26 cellular contexts compared by ENCODE assay signal in the genomic region with DNA sequence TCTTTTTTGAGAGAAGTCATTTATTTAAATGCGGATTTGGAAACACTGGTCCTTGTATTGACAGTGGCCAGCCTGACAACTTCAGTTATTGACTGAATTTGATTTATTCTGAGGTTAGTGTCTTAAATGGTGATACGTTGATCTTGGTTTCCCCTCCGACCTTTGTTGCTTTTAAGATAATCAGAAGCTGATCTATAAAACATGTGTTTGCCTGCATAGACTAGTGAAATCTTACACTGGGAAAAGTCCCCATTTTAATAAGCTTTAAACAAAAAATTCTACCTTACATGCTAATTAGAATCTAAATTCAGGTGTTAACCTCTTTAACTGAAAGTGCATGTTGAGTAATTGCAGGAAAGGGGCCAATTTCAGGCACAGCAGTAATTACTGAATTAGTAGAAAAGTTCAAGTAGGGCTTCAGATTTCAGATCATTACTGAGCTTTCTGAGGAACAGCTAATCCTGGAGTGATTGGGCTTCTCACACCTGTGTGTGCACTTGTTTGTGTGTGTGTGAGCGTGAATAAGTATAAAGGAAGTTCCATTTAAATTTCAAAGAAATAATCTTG.
DNase-seq lines count a peak whose midpoint lies in the region; ATAC-seq, FAIRE-seq and TF ChIP-seq lines count a peak whose summit lies in the region.
"Had no signal": no experiment of that assay in that cellular context is flagged by ENCODE, and none has a peak within 500 bp of the region (broad histone marks: within the 10 kb centered on the region; RNA-seq: fewer than 3 reads in every experiment).

No MANE protein-coding gene starts in this region.

- H3K9me3 ChIP-seq in right cardiac atrium (ENCODE audit: control insufficient read depth, low read length): no peaks in the 10 kb centered on the region
- H3K9me3 ChIP-seq in neuronal stem cell (replicated peaks in 1 of 2; ENCODE audit: control insufficient read depth in 2 of 2, insufficient read depth in 1 of 2, low read depth in 1 of 2, low read length in 2 of 2): no peaks in the 10 kb centered on the region
- H3K9me3 ChIP-seq in esophagus muscularis mucosa: no peaks in the 10 kb centered on the region
- H3K9me3 ChIP-seq: A549, BE2C, sigmoid colon, suprapubic skin had no signal

- H2BK12ac ChIP-seq in neuronal stem cell (ENCODE audit: low read length): no peak overlapping the region

- H2BK5ac ChIP-seq in neuronal stem cell (ENCODE audit: low read length): no peak overlapping the region

- H3K27ac ChIP-seq in right cardiac atrium (ENCODE audit: low read length): no peak overlapping the region
- no peak overlapping the region for H3K27ac ChIP-seq in neuronal stem cell (replicated peaks; ENCODE audit: low read length)
- H3K27ac ChIP-seq in esophagus muscularis mucosa (replicated peaks in 1 of 4): no peak overlapping the region
- H3K27ac ChIP-seq: A549, coronary artery, sigmoid colon, suprapubic skin had no signal

- H3K4me2 ChIP-seq in neuronal stem cell (ENCODE audit: insufficient read depth, low read length, poor library complexity, severe bottlenecking): no peak overlapping the region
- H3K4me2 ChIP-seq: A549 had no signal

- H3K14ac ChIP-seq in neuronal stem cell (ENCODE audit: low read length): no peak overlapping the region

- H3K4me3 ChIP-seq in GM06990 (replicated peaks; ENCODE audit: low read depth, low read length) (no peak overlapping the region), right cardiac atrium (ENCODE audit: low read length) (no peak overlapping the region), neuronal stem cell (ENCODE audit: low read length in 2 of 2) (no peak overlapping the region), esophagus muscularis mucosa (no peak overlapping the region)
- H3K4me3 ChIP-seq: A549, coronary artery, sigmoid colon, suprapubic skin had no signal

- H3K36me3 ChIP-seq in GM06990 (ENCODE audit: control insufficient read depth, insufficient read depth, low read length) (no peaks in the 10 kb centered on the region), neuronal stem cell (replicated peaks in 1 of 2; ENCODE audit: control insufficient read depth in 2 of 2, insufficient read depth in 2 of 2, low read length in 2 of 2) (no peaks in the 10 kb centered on the region), esophagus muscularis mucosa (no peaks in the 10 kb centered on the region)
- H3K36me3 ChIP-seq: BE2C, sigmoid colon, suprapubic skin had no signal

- no peak overlapping the region for H3K4ac ChIP-seq in neuronal stem cell (ENCODE audit: low read length)

- ATAC-seq in GM19395 (IDR thresholded peaks at IDR 0.05; ENCODE audit: unreplicated experiment) (peak; percentile 40), HG03025 (IDR thresholded peaks at IDR 0.05; ENCODE audit: low FRiP score, unreplicated experiment) (peak; percentile 41), right cardiac atrium (no peak)
- ATAC-seq: A549; activated CD4-positive, alpha-beta T cell treated with anti-CD3 and anti-CD28 coated beads for 36 hours; Panc1; T-cell had no signal

- no peaks in the 10 kb centered on the region for H3K79me1 ChIP-seq in neuronal stem cell (ENCODE audit: low read depth, low read length)

- H2AK5ac ChIP-seq in neuronal stem cell (ENCODE audit: low read depth, low read length): no peak overlapping the region

- WGBS in right cardiac atrium: 84% methylated on average over 4 of the region's 4 CpGs
- WGBS in neuronal stem cell (ENCODE audit: extremely low coverage in 2 of 2, insufficient read length in 2 of 2, insufficient replicate concordance in 1 of 2), 2 donors: no CpG with 5 or more reads among the region's 4 CpGs
- 86% methylated on average over 4 of the region's 4 CpGs for WGBS in esophagus muscularis mucosa

- H3K23ac ChIP-seq in neuronal stem cell (ENCODE audit: low read depth, low read length, poor library complexity): no peak overlapping the region

- TF ChIP-seq CTCF in GM06990 (IDR thresholded peaks at IDR 0.05; ENCODE audit: insufficient read depth, low read length, poor library complexity, severe bottlenecking): no peak
- TF ChIP-seq CTCF in esophagus muscularis mucosa (IDR thresholded peaks at IDR 0.05): no peak

- H3K18ac ChIP-seq in neuronal stem cell (ENCODE audit: low read length): no peak overlapping the region

- no peak for TF ChIP-seq EP300 in esophagus muscularis mucosa (IDR thresholded peaks at IDR 0.05)

- H2BK15ac ChIP-seq in neuronal stem cell (ENCODE audit: low read length): no peak overlapping the region

- H2BK120ac ChIP-seq in neuronal stem cell (ENCODE audit: low read depth, low read length): no peak overlapping the region

- FAIRE-seq in HTR-8/SVneo (lab: Jason Lieb, UNC): no peak
- FAIRE-seq: A549, bronchial epithelial cell had no signal

- no peak overlapping the region for H4K91ac ChIP-seq in neuronal stem cell (ENCODE audit: low read depth, low read length, poor library complexity)

- H3K27me3 ChIP-seq in GM06990 (replicated peaks; ENCODE audit: control insufficient read depth, insufficient read depth, low read length) (no peaks in the 10 kb centered on the region), right cardiac atrium (ENCODE audit: control insufficient read depth, insufficient read depth) (no peaks in the 10 kb centered on the region), neuronal stem cell (ENCODE audit: control insufficient read depth in 3 of 3, insufficient read depth in 3 of 3, low read depth in 1 of 3, low read length in 3 of 3) (no peaks in the 10 kb centered on the region), esophagus muscularis mucosa (no peaks in the 10 kb centered on the region)
- H3K27me3 ChIP-seq: BE2C, sigmoid colon, suprapubic skin had no signal

- no peaks in the 10 kb centered on the region for H3K4me1 ChIP-seq in right cardiac atrium (ENCODE audit: control insufficient read depth, insufficient read depth, low read length)
- H3K4me1 ChIP-seq in neuronal stem cell (ENCODE audit: control insufficient read depth in 2 of 2, insufficient read depth in 1 of 2, low read depth in 1 of 2, low read length in 2 of 2): peaks cover 0 to 2% of the 10 kb centered on the region in 2 donors
- no peaks in the 10 kb centered on the region for H3K4me1 ChIP-seq in esophagus muscularis mucosa
- H3K4me1 ChIP-seq: A549, sigmoid colon, suprapubic skin had no signal

- no peak overlapping the region for H4K8ac ChIP-seq in neuronal stem cell (ENCODE audit: low read depth, low read length)

- TF ChIP-seq POLR2A in esophagus muscularis mucosa (IDR thresholded peaks at IDR 0.05; ENCODE audit: low read depth): no peak

- DNase-seq in GM06990 (ENCODE audit: extremely low read depth, insufficient read length) (peak; percentile 77), NCI-H2171 (lab: John Stamatoyannopoulos, UW) (peak; percentile 5), right cardiac atrium (no peak), neuronal stem cell (ENCODE audit: low spot score) (no peak), esophagus muscularis mucosa (ENCODE audit: extremely low spot score) (no peak), HTR-8/SVneo (ENCODE audit: insufficient read length, low spot score) (no peak)
- DNase-seq: activated CD4-positive, alpha-beta T cell treated with anti-CD3 and anti-CD28 coated beads for 36 hours; activated CD8-positive, alpha-beta memory T cell treated with anti-CD3 and anti-CD28 coated beads for 24 hours; activated naive CD4-positive, alpha-beta T cell; activated T-cell treated with anti-CD3 and anti-CD28 coated beads, Interleukin-2, amount 50 U/mL, for 24 hours; amniotic stem cell; BE2C; DMS79; endodermal cell; islet precursor cell; NCI-H1092; NCI-H774; sigmoid colon; T-cell had no signal

- intact Hi-C loops in right cardiac atrium (cut with DNase I): no loop called here
- intact Hi-C loops in esophagus muscularis mucosa (cut with DNase I): no loop called here

- no peak overlapping the region for H3K9ac ChIP-seq in neuronal stem cell (ENCODE audit: low read depth, low read length, poor library complexity)

- H2AFZ ChIP-seq in neuronal stem cell (ENCODE audit: low read length): no peak overlapping the region

Comparison
In these comparisons a context has a peak if more than half of its experiments do, and no peak if none do; other contexts are left out.
1. DNase-seq: peak in GM06990 (single experiment) and NCI-H2171 (single experiment); none in right cardiac atrium (0 of 3), neuronal stem cell (single experiment), esophagus muscularis mucosa (single experiment) and HTR-8/SVneo (single experiment).
2. ATAC-seq: peak in GM19395 (single experiment) and HG03025 (single experiment); none in right cardiac atrium (0 of 2).